9 cellular contexts compared by ENCODE assay signal in the genomic region with DNA sequence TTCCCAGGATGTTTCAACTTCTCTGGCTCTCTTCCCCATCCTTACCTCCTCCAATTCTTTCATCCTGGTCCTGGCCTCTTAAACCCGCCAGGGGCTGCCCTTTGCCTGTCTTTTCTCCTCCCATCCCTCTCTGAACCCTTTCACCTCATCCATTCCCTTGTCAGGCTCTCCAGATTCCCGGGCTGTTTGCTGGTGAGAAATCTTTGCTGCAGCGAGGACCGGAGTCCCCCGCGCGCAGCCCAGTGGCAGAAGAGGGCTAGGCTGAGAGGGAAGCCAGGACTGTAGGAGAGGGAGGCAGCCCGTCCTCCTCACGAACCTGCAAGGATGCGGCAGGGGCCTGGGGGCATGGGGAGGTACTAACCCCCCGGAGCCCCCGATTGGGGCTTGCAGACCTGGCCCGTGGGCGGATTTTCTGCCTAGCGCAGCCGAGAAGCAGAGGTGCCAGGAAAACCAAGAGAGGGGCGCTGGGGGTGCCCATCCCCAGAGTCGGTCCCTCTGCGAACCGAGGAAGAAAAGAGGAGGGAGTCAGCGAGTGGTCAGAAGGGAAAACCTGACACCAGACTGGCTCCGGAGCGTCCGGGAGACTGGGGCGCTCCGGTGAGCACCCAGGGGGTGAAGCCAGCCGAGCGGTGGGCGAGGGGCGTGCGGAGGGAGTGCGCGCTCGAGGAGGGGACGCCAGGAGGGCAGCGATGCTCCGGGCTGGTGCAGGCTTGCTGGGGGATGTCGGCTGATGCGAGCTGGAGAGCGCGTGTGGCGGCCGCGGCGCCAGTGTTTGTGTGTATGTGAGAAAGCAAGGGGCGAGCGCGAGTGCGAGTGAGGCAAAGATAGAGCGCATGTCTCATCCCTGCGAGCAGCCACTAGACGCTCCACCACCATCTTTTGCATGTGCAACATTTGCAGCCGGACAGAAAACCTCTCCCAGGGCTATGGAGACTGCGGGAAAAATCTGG. TPM values are rescaled to one million over a fixed set of nuclear protein-coding genes. Genes with fewer than 3 reads are reported as not detected.
DNase-seq lines count a peak whose midpoint lies in the region; ATAC-seq and TF ChIP-seq lines count a peak whose summit lies in the region.
"Had no signal": no experiment of that assay in that cellular context is flagged by ENCODE, and none has a peak within 500 bp of the region (broad histone marks: within the 10 kb centered on the region; RNA-seq: fewer than 3 reads in every experiment).

Gene GRIA4, plus strand, starts transcription at position 242 of the 950 bp plus-strand sequence. CDS start 925 bp downstream, outside the sequence.

- no peak for TF ChIP-seq CTCF in ovary (IDR thresholded peaks at IDR 0.05)

- H3K9me3 ChIP-seq in ovary = no peaks in the 10 kb centered on the region

- no peaks in the 10 kb centered on the region for H3K36me3 Mint-ChIP-seq in activated naive CD8-positive, alpha-beta T cell treated with anti-CD3 and anti-CD28 coated beads, Interleukin-2, amount 10 ng/mL, durations not matched to agents 7 days and 5 days

- TF ChIP-seq EP300 in ovary (IDR thresholded peaks at IDR 0.05) = no peak

- no peaks in the 10 kb centered on the region for H3K9me3 Mint-ChIP-seq in activated naive CD8-positive, alpha-beta T cell treated with anti-CD3 and anti-CD28 coated beads, Interleukin-2, amount 10 ng/mL, durations not matched to agents 7 days and 5 days

- intact Hi-C loops in Right ventricle myocardium superior (cut with DNase I) (no loop called here), ovary (cut with DNase I) (no loop called here)

- no peaks in the 10 kb centered on the region for H3K36me3 ChIP-seq in ovary

- no peak within 1 kb of the TSS for H3K27ac ChIP-seq in ovary

- WGBS in ovary, 3 donors = 0 to 1% (median 1%) methylated on average over 54 of the region's 54 CpGs

- peak within 1 kb of the TSS; percentile 21 for H3K4me3 Mint-ChIP-seq in activated naive CD8-positive, alpha-beta T cell treated with anti-CD3 and anti-CD28 coated beads, Interleukin-2, amount 10 ng/mL, durations not matched to agents 7 days and 5 days

- no peak for TF ChIP-seq POLR2A in ovary (IDR thresholded peaks at IDR 0.05)

- H3K4me1 ChIP-seq in ovary (ENCODE audit: insufficient read depth) = peaks cover 1% of the 10 kb centered on the region

- no peaks in the 10 kb centered on the region for H3K4me1 Mint-ChIP-seq in activated naive CD8-positive, alpha-beta T cell treated with anti-CD3 and anti-CD28 coated beads, Interleukin-2, amount 10 ng/mL, durations not matched to agents 7 days and 5 days

- no peak within 1 kb of the TSS for H3K27ac Mint-ChIP-seq in activated naive CD8-positive, alpha-beta T cell treated with anti-CD3 and anti-CD28 coated beads, Interleukin-2, amount 10 ng/mL, durations not matched to agents 7 days and 5 days

- peak in 12 of 14 donors; percentile 51 to 89 (median 78) for DNase-seq in C1 segment of cervical spinal cord (lab: John Stamatoyannopoulos, UW)
- DNase-seq in M059J (ENCODE audit: low read depth) = peak; percentile 61
- DNase-seq in activated naive CD8-positive, alpha-beta T cell treated with anti-CD3 and anti-CD28 coated beads, Interleukin-2, amount 10 ng/mL, durations not matched to agents 7 days and 5 days = no peak
- DNase-seq in Right ventricle myocardium superior = peak; percentile 46
- peak in 4 of 5 donors; percentile 7 to 42 (median 28) for DNase-seq in ovary
- no peak for DNase-seq in SKM-1 treated with dmso at 0.1 percent for 144 hours (lab: John Stamatoyannopoulos, UW; ENCODE audit: unreplicated experiment)
- no peak for DNase-seq in activated effector memory CD4-positive, alpha-beta T cell treated with anti-CD3 and anti-CD28 coated beads, Interleukin-2, amount 50 U/mL, for 16 hours

- POLR2A ChIA-PET in activated naive CD8-positive, alpha-beta T cell treated with anti-CD3 and anti-CD28 coated beads, Interleukin-2, amount 10 ng/mL, durations not matched to agents 7 days and 5 days (lab: Charles Lee) = no interaction called here

- peak; percentile 33 for ATAC-seq in activated naive CD8-positive, alpha-beta T cell treated with anti-CD3 and anti-CD28 coated beads, Interleukin-2, amount 10 ng/mL, durations not matched to agents 7 days and 5 days (ENCODE audit: low read depth)
- ATAC-seq in Right ventricle myocardium superior (ENCODE audit: poor library complexity) = peak; percentile 15
- no peak for ATAC-seq in GM18517 (IDR thresholded peaks at IDR 0.05; ENCODE audit: unreplicated experiment)

- peaks cover 43% of the 10 kb centered on the region for H3K27me3 Mint-ChIP-seq in activated naive CD8-positive, alpha-beta T cell treated with anti-CD3 and anti-CD28 coated beads, Interleukin-2, amount 10 ng/mL, durations not matched to agents 7 days and 5 days

- H3K4me3 ChIP-seq in ovary = peak within 1 kb of the TSS; percentile 11

- H3K27me3 ChIP-seq in ovary = no peaks in the 10 kb centered on the region

RNA-seq across cellular contexts. Expression of gene GRIA4, which starts in this region (rescaled TPM):
- 0.10 TPM in 1 of 2 replicates, not detected in the other for total RNA-seq in M059J (2014; rRNA removed; shearing (Covaris generic))
- not detected for total RNA-seq in activated naive CD8-positive, alpha-beta T cell treated with anti-CD3 and anti-CD28 coated beads, Interleukin-2, amount 10 ng/mL, durations not matched to agents 7 days and 5 days
- total RNA-seq in Right ventricle myocardium superior (not detected), ovary (1 to 10 TPM in 1 of 7 donors, under 1 TPM in 3, not detected in 3; 0.20 to 1.1 (median 0.36) TPM)
- under 1 TPM; 0.07 to 0.25 TPM for polyA plus RNA-seq in ovary
- total RNA-seq: mononuclear cell had no signal

Comparison
In these comparisons a context has a peak if more than half of its experiments do, and no peak if none do; other contexts are left out.
1. Peak in DNase-seq in M059J; RNA of the gene not detected or under 1 TPM.
2. Peak in ATAC-seq in activated naive CD8-positive, alpha-beta T cell treated with anti-CD3 and anti-CD28 coated beads, Interleukin-2, amount 10 ng/mL, durations not matched to agents 7 days and 5 days; RNA of the gene not detected or under 1 TPM.
3. Peak in DNase-seq and ATAC-seq in Right ventricle myocardium superior; RNA of the gene not detected or under 1 TPM.
4. DNase-seq: peak in C1 segment of cervical spinal cord (12 of 14) and ovary (4 of 5); none in activated naive CD8-positive, alpha-beta T cell treated with anti-CD3 and anti-CD28 coated beads, Interleukin-2, amount 10 ng/mL, durations not matched to agents 7 days and 5 days (single experiment), SKM-1 treated with dmso at 0.1 percent for 144 hours (single experiment) and activated effector memory CD4-positive, alpha-beta T cell treated with anti-CD3 and anti-CD28 coated beads, Interleukin-2, amount 50 U/mL, for 16 hours (single experiment).